11 cellular contexts compared by ENCODE assay signal in genomic region chr13:30119476-30119875, GRCh38.
A peak's percentile ranks its signal among the peaks of the same experiment; 100 is the strongest.
DNase-seq lines count a peak whose midpoint lies in the region; ATAC-seq and TF ChIP-seq lines count a peak whose summit lies in the region.
"Had no signal": no experiment of that assay in that cellular context is flagged by ENCODE, and none has a peak within 500 bp of the region (broad histone marks: within the 10 kb centered on the region; RNA-seq: fewer than 3 reads in every experiment).

No MANE protein-coding gene starts in this region.

- H3K36me3 ChIP-seq in upper lobe of right lung, result no peaks in the 10 kb centered on the region
- H3K36me3 ChIP-seq: HAP-1 had no signal

- peaks cover 5% of the 10 kb centered on the region for H3K27me3 ChIP-seq in upper lobe of right lung

- no peak overlapping the region for H3K27ac Mint-ChIP-seq in activated T-cell treated with anti-CD3 and anti-CD28 coated beads, Interleukin-2, amount 50 U/mL, for 72 hours
- H3K27ac Mint-ChIP-seq in T-helper 2 cell treated with Interferon-gamma antibody and Interleukin-4, amounts not matched to agents 5 μg/mL and 100 μg/mL, for 36 hours, result peak overlapping the region; percentile 2

- H3K4me1 Mint-ChIP-seq in activated T-cell treated with anti-CD3 and anti-CD28 coated beads, Interleukin-2, amount 50 U/mL, for 72 hours (ENCODE audit: low read depth), result peaks cover 49% of the 10 kb centered on the region
- peaks cover 32% of the 10 kb centered on the region for H3K4me1 Mint-ChIP-seq in T-helper 2 cell treated with Interferon-gamma antibody and Interleukin-4, amounts not matched to agents 5 μg/mL and 100 μg/mL, for 36 hours (ENCODE audit: low read depth)

- DNase-seq in activated T-cell treated with anti-CD3 and anti-CD28 coated beads, Interleukin-2, amount 50 U/mL, for 72 hours, result peak; percentile 29 to 36
- DNase-seq in activated T-cell treated with anti-CD3 and anti-CD28 coated beads, Interleukin-2, amount 50 U/mL, for 1 hour, result no peak
- peak; percentile 28 for DNase-seq in T-helper 2 cell treated with Interferon-gamma antibody and Interleukin-4, amounts not matched to agents 5 μg/mL and 100 μg/mL, for 36 hours (ENCODE audit: low spot score)
- DNase-seq in fibroblast of villous mesenchyme (ENCODE audit: low read depth), result peak; percentile 96
- DNase-seq in upper lobe of right lung, result no peak
- DNase-seq in NCI-H345 (lab: John Stamatoyannopoulos, UW), result no peak
- DNase-seq in NCI-H1417 treated with DMSO at 0.1 percent for 48 hours (lab: John Stamatoyannopoulos, UW), result no peak
- no peak for DNase-seq in stimulated activated CD8-positive, alpha-beta memory T cell treated with anti-CD3 and anti-CD28 coated beads, Interleukin-4, amount 100 ng/mL, for 48 hours
- DNase-seq: effector CD4-positive, alpha-beta T cell; T-helper 9 cell had no signal

- peak overlapping the region; percentile 64 to 80 for H3K4me3 Mint-ChIP-seq in activated T-cell treated with anti-CD3 and anti-CD28 coated beads, Interleukin-2, amount 50 U/mL, for 72 hours
- peak overlapping the region; percentile 65 for H3K4me3 Mint-ChIP-seq in T-helper 2 cell treated with Interferon-gamma antibody and Interleukin-4, amounts not matched to agents 5 μg/mL and 100 μg/mL, for 36 hours

- intact Hi-C loops in upper lobe of right lung (cut with DNase I), result loop anchor here (5.0 to 10.0 kb wide), 2 partner anchors 195 to 617 kb away; no protein-coding TSS in a partner anchor

- H3K4me1 ChIP-seq in upper lobe of right lung, result peaks cover 18% of the 10 kb centered on the region

- H3K9me3 Mint-ChIP-seq in activated T-cell treated with anti-CD3 and anti-CD28 coated beads, Interleukin-2, amount 50 U/mL, for 72 hours, result no peaks in the 10 kb centered on the region
- no peaks in the 10 kb centered on the region for H3K9me3 Mint-ChIP-seq in T-helper 2 cell treated with Interferon-gamma antibody and Interleukin-4, amounts not matched to agents 5 μg/mL and 100 μg/mL, for 36 hours

- peak in 1 of 2 donors; percentile 20 for ATAC-seq in activated T-cell treated with anti-CD3 and anti-CD28 coated beads, Interleukin-2, amount 50 U/mL, for 72 hours (replicated peaks in 1 of 2)
- ATAC-seq in upper lobe of right lung, result peak; percentile 9

- H3K36me3 Mint-ChIP-seq in activated T-cell treated with anti-CD3 and anti-CD28 coated beads, Interleukin-2, amount 50 U/mL, for 72 hours (ENCODE audit: insufficient read depth in 2 of 2), result no peaks in the 10 kb centered on the region
- H3K36me3 Mint-ChIP-seq in T-helper 2 cell treated with Interferon-gamma antibody and Interleukin-4, amounts not matched to agents 5 μg/mL and 100 μg/mL, for 36 hours (ENCODE audit: low read depth), result peaks cover 1% of the 10 kb centered on the region

- peak overlapping the region; percentile 1 for H3K4me3 ChIP-seq in fibroblast of villous mesenchyme (ENCODE audit: low read depth, low read length)
- no peak overlapping the region for H3K4me3 ChIP-seq in upper lobe of right lung
- H3K4me3 ChIP-seq: HAP-1 had no signal

- peaks cover 6% of the 10 kb centered on the region for H3K27me3 Mint-ChIP-seq in activated T-cell treated with anti-CD3 and anti-CD28 coated beads, Interleukin-2, amount 50 U/mL, for 72 hours (ENCODE audit: low read depth)
- peaks cover 3% of the 10 kb centered on the region for H3K27me3 Mint-ChIP-seq in T-helper 2 cell treated with Interferon-gamma antibody and Interleukin-4, amounts not matched to agents 5 μg/mL and 100 μg/mL, for 36 hours (ENCODE audit: low read depth)

- TF ChIP-seq CTCF in fibroblast of villous mesenchyme (IDR thresholded peaks at IDR 0.05; ENCODE audit: insufficient read depth, low read depth, low read length) (no peak), upper lobe of right lung (IDR thresholded peaks at IDR 0.05) (no peak)

- H3K9me3 ChIP-seq in upper lobe of right lung, result no peaks in the 10 kb centered on the region
- H3K9me3 ChIP-seq: HAP-1 had no signal

- peak overlapping the region; percentile 24 for H3K27ac ChIP-seq in upper lobe of right lung

Comparison
In these comparisons a context has a peak if more than half of its experiments do, and no peak if none do; other contexts are left out.
1. DNase-seq: peak in activated T-cell treated with anti-CD3 and anti-CD28 coated beads, Interleukin-2, amount 50 U/mL, for 72 hours (2 of 2), T-helper 2 cell treated with Interferon-gamma antibody and Interleukin-4, amounts not matched to agents 5 μg/mL and 100 μg/mL, for 36 hours (single experiment) and fibroblast of villous mesenchyme (single experiment); none in activated T-cell treated with anti-CD3 and anti-CD28 coated beads, Interleukin-2, amount 50 U/mL, for 1 hour (single experiment), upper lobe of right lung (single experiment), NCI-H345 (single experiment), NCI-H1417 treated with DMSO at 0.1 percent for 48 hours (single experiment) and stimulated activated CD8-positive, alpha-beta memory T cell treated with anti-CD3 and anti-CD28 coated beads, Interleukin-4, amount 100 ng/mL, for 48 hours (single experiment).